Comparison of ENCODE assay signal across 7 cellular contexts in genomic region chr3:51670711-51671089, GRCh38.
DNase-seq lines count a peak whose midpoint lies in the region; ATAC-seq and TF ChIP-seq lines count a peak whose summit lies in the region.

No MANE protein-coding gene starts in this region.

- intact Hi-C loops in posterior cingulate gyrus (cut with DNase I): loop anchor here (1.0 to 2.0 kb wide), 2 partner anchors 171 to 278 kb away; no protein-coding TSS in a partner anchor

- H3K36me3 ChIP-seq in mucosa of rectum (ENCODE audit: control insufficient read depth in 2 of 2, insufficient read depth in 2 of 2, low read length in 2 of 2): peaks cover 11 to 15% of the 10 kb centered on the region in 2 donors

- TF ChIP-seq CTCF in astrocyte of the cerebellum (IDR thresholded peaks at IDR 0.05; ENCODE audit: low read depth, low read length, missing control alignments) (no peak), GM13976 (IDR thresholded peaks at IDR 0.05; ENCODE audit: borderline replicate concordance, control extremely low read depth, extremely low read depth, insufficient read depth, missing control alignments) (no peak)

- no peaks in the 10 kb centered on the region for H3K27me3 ChIP-seq in mucosa of rectum (ENCODE audit: control insufficient read depth in 2 of 2, insufficient read depth in 2 of 2, low read length in 2 of 2)

- in situ Hi-C loops in astrocyte of the cerebellum (cut with HindIII; ENCODE audit: low sequenced_read_pairs): no loop called here
- in situ Hi-C loops in GM13976 (cut with MboI; ENCODE audit: low sequenced_read_pairs, unreplicated experiment): no loop called here

- H3K9me3 ChIP-seq in mucosa of rectum (ENCODE audit: control insufficient read depth in 2 of 2, low read length in 2 of 2): no peaks in the 10 kb centered on the region

- peak overlapping the region; percentile 92 to 95 for H3K27ac ChIP-seq in mucosa of rectum (ENCODE audit: low read depth in 2 of 2, low read length in 2 of 2)

- H3K4me3 ChIP-seq in astrocyte of the cerebellum (ENCODE audit: low read depth, low read length): peak overlapping the region; percentile 91
- H3K4me3 ChIP-seq in mucosa of rectum (ENCODE audit: low read length in 2 of 2): peak overlapping the region; percentile 86 to 90

- peaks cover 22 to 33% of the 10 kb centered on the region in 2 donors for H3K4me1 ChIP-seq in mucosa of rectum (ENCODE audit: control insufficient read depth in 2 of 2, insufficient read depth in 2 of 2, low read length in 2 of 2)

- ATAC-seq in GM19035 (IDR thresholded peaks at IDR 0.05; ENCODE audit: unreplicated experiment) (peak; percentile 18), HG03103 (IDR thresholded peaks at IDR 0.05; ENCODE audit: low read depth, unreplicated experiment) (peak; percentile 11)

- peak overlapping the region; percentile 68 to 87 for H3K9ac ChIP-seq in mucosa of rectum (ENCODE audit: low read depth in 1 of 2, low read length in 2 of 2)

- DNase-seq in astrocyte of the cerebellum (ENCODE audit: low read depth) (no peak), GM13976 (ENCODE audit: low spot score) (no peak), posterior cingulate gyrus (no peak), NCI-H128 (lab: John Stamatoyannopoulos, UW; ENCODE audit: unreplicated experiment) (no peak)
